Comparison of ENCODE assay signal across 13 cellular contexts in genomic region chr11:130631119-130631518, GRCh38.
A peak's percentile ranks its signal among the peaks of the same experiment; 100 is the strongest.
DNase-seq lines count a peak whose midpoint lies in the region; ATAC-seq, FAIRE-seq and TF ChIP-seq lines count a peak whose summit lies in the region.
"Had no signal": no experiment of that assay in that cellular context is flagged by ENCODE, and none has a peak within 500 bp of the region (broad histone marks: within the 10 kb centered on the region; RNA-seq: fewer than 3 reads in every experiment).

No MANE protein-coding gene starts in this region.

- no peak for FAIRE-seq in urothelium cell line (lab: Jason Lieb, UNC)

- ATAC-seq in RWPE2 (ENCODE audit: low read depth): peak; percentile 79
- ATAC-seq: CD8-positive, alpha-beta T cell; left colon had no signal

- peak overlapping the region; percentile 26 for H3K27ac ChIP-seq in RWPE2 (ENCODE audit: poor library complexity, severe bottlenecking)
- H3K27ac ChIP-seq: KMS-11, stomach had no signal

- H3K4me3 ChIP-seq in RWPE2 (ENCODE audit: severe bottlenecking) (no peak overlapping the region), epithelial cell of esophagus (ENCODE audit: low read length) (no peak overlapping the region)
- H3K4me3 ChIP-seq: stomach had no signal

- peaks cover 37% of the 10 kb centered on the region for H3K4me1 ChIP-seq in RWPE2 (ENCODE audit: insufficient read depth, poor library complexity, severe bottlenecking)

- no peaks in the 10 kb centered on the region for H3K9me3 ChIP-seq in RWPE2 (ENCODE audit: severe bottlenecking)
- H3K9me3 ChIP-seq: stomach had no signal

- DNase-seq in stimulated activated CD4-positive, alpha-beta T cell treated with anti-CD3 and anti-CD28 coated beads, Interleukin-15, amount 100 ng/mL, for 24 hours: peak; percentile 25
- DNase-seq in stimulated activated CD4-positive, alpha-beta T cell treated with anti-CD3 and anti-CD28 coated beads, Interleukin-12 subunit alpha, Interleukin-12 subunit beta, amount 100 ng/mL, for 4 hours: no peak
- DNase-seq in RWPE2 (ENCODE audit: low spot score): no peak
- DNase-seq in epithelial cell of esophagus (ENCODE audit: low read depth): peak; percentile 96
- DNase-seq in urothelium cell line (ENCODE audit: low spot score): peak; percentile 75
- no peak for DNase-seq in HuH-7.5 (ENCODE audit: low spot score)
- DNase-seq in G401 (ENCODE audit: low spot score): no peak
- DNase-seq in head of caudate nucleus: no peak
- DNase-seq: CD8-positive, alpha-beta T cell; effector CD4-positive, alpha-beta T cell; left colon; stomach had no signal

- in situ Hi-C loops in G401 (cut with HindIII; ENCODE audit: low sequenced_read_pairs): no loop called here

- no peaks in the 10 kb centered on the region for H3K36me3 ChIP-seq in RWPE2 (ENCODE audit: low read depth)
- H3K36me3 ChIP-seq: stomach had no signal

- H3K27me3 ChIP-seq in RWPE2 (ENCODE audit: insufficient read depth, poor library complexity, severe bottlenecking): no peaks in the 10 kb centered on the region
- H3K27me3 ChIP-seq: stomach had no signal

- no peak for TF ChIP-seq CTCF in RWPE2 (IDR thresholded peaks at IDR 0.05; ENCODE audit: poor library complexity, severe bottlenecking)
- no peak for TF ChIP-seq CTCF in epithelial cell of esophagus (IDR thresholded peaks at IDR 0.05; ENCODE audit: insufficient read depth, low read depth, low read length, missing control alignments)

- intact Hi-C loops in head of caudate nucleus (cut with DNase I): no loop called here

Comparison
In these comparisons a context has a peak if more than half of its experiments do, and no peak if none do; other contexts are left out.
1. DNase-seq: peak in stimulated activated CD4-positive, alpha-beta T cell treated with anti-CD3 and anti-CD28 coated beads, Interleukin-15, amount 100 ng/mL, for 24 hours (single experiment), epithelial cell of esophagus (single experiment) and urothelium cell line (single experiment); none in stimulated activated CD4-positive, alpha-beta T cell treated with anti-CD3 and anti-CD28 coated beads, Interleukin-12 subunit alpha, Interleukin-12 subunit beta, amount 100 ng/mL, for 4 hours (single experiment), RWPE2 (single experiment), HuH-7.5 (single experiment), G401 (single experiment) and head of caudate nucleus (0 of 42).